In the genomic region with DNA sequence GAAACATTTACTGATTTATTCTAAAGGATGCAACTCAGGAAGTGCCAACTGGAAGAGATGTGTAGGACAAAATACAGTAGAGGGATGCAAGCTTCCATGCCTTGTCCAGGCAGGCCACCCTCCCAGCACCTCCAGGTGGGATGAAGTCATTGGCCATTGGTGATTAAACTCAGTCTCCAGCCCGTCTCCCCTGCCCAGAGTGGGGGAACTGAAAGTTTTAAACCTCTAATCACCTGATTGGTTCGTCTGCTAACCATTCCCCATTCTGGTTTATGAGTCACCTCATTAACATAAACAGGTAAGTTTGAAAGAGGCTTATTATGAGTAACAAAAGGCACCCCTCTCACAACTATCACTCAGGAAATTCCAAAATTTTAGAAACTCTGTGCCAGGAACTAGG, we compare ENCODE assay signal across 1 cellular context.
A peak's percentile ranks its signal among the peaks of the same experiment; 100 is the strongest.
TF ChIP-seq lines count a peak whose summit lies in the region.

No MANE protein-coding gene starts in this region.

TF ChIP-seq in GM12878, 131 proteins besides CTCF, POLR2A, EP300 and RAD21 (continued from another document):
- TF ChIP-seq ATF2 (IDR thresholded peaks at IDR 0.05; ENCODE audit: low read length), result peak; percentile 65; the same call in 1 of the 2 replicates
- no peak for TF ChIP-seq CEBPZ (IDR thresholded peaks at IDR 0.05; ENCODE audit: low read depth, low read length)
- TF ChIP-seq, protein P1, sequence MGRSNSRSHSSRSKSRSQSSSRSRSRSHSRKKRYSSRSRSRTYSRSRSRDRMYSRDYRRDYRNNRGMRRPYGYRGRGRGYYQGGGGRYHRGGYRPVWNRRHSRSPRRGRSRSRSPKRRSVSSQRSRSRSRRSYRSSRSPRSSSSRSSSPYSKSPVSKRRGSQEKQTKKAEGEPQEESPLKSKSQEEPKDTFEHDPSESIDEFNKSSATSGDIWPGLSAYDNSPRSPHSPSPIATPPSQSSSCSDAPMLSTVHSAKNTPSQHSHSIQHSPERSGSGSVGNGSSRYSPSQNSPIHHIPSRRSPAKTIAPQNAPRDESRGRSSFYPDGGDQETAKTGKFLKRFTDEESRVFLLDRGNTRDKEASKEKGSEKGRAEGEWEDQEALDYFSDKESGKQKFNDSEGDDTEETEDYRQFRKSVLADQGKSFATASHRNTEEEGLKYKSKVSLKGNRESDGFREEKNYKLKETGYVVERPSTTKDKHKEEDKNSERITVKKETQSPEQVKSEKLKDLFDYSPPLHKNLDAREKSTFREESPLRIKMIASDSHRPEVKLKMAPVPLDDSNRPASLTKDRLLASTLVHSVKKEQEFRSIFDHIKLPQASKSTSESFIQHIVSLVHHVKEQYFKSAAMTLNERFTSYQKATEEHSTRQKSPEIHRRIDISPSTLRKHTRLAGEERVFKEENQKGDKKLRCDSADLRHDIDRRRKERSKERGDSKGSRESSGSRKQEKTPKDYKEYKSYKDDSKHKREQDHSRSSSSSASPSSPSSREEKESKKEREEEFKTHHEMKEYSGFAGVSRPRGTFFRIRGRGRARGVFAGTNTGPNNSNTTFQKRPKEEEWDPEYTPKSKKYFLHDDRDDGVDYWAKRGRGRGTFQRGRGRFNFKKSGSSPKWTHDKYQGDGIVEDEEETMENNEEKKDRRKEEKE (IDR thresholded peaks at IDR 0.05), result no peak
- no peak for TF ChIP-seq TCF7 (IDR thresholded peaks at IDR 0.05; ENCODE audit: borderline replicate concordance)
- TF ChIP-seq MEF2A (IDR thresholded peaks at IDR 0.05; ENCODE audit: insufficient read depth, low read depth, low read length), result no peak
- TF ChIP-seq, protein P2, sequence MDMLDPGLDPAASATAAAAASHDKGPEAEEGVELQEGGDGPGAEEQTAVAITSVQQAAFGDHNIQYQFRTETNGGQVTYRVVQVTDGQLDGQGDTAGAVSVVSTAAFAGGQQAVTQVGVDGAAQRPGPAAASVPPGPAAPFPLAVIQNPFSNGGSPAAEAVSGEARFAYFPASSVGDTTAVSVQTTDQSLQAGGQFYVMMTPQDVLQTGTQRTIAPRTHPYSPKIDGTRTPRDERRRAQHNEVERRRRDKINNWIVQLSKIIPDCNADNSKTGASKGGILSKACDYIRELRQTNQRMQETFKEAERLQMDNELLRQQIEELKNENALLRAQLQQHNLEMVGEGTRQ (IDR thresholded peaks at IDR 0.05; ENCODE audit: borderline replicate concordance, low read depth, low read length), result no peak
- TF ChIP-seq ZBED1 (IDR thresholded peaks at IDR 0.05; ENCODE audit: borderline replicate concordance), result no peak
- no peak for TF ChIP-seq ZNF217 (IDR thresholded peaks at IDR 0.05)
- TF ChIP-seq RCOR1 (conservative IDR thresholded peaks at IDR 0.05; ENCODE audit: low read depth, low read length), result no peak
